Comparison of ENCODE assay signal across 1 cellular context in genomic region chr13:110454956-110455355, GRCh38.
TF ChIP-seq lines count a peak whose summit lies in the region.

No MANE protein-coding gene starts in this region.

TF ChIP-seq in WTC11, 78 proteins besides CTCF, POLR2A, EP300 and RAD21 (continued from another document):
- TF ChIP-seq, protein P1, sequence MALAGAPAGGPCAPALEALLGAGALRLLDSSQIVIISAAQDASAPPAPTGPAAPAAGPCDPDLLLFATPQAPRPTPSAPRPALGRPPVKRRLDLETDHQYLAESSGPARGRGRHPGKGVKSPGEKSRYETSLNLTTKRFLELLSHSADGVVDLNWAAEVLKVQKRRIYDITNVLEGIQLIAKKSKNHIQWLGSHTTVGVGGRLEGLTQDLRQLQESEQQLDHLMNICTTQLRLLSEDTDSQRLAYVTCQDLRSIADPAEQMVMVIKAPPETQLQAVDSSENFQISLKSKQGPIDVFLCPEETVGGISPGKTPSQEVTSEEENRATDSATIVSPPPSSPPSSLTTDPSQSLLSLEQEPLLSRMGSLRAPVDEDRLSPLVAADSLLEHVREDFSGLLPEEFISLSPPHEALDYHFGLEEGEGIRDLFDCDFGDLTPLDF (CRISPR knock-in tag; IDR thresholded peaks at IDR 0.05): no peak
- TF ChIP-seq, protein P2, sequence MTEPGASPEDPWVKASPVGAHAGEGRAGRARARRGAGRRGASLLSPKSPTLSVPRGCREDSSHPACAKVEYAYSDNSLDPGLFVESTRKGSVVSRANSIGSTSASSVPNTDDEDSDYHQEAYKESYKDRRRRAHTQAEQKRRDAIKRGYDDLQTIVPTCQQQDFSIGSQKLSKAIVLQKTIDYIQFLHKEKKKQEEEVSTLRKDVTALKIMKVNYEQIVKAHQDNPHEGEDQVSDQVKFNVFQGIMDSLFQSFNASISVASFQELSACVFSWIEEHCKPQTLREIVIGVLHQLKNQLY (CRISPR knock-in tag; IDR thresholded peaks at IDR 0.05): no peak
- TF ChIP-seq CDX4 (CRISPR knock-in tag; IDR thresholded peaks at IDR 0.05; ENCODE audit: borderline replicate concordance) (no peak), SMAD3 (CRISPR knock-in tag; IDR thresholded peaks at IDR 0.05; ENCODE audit: borderline replicate concordance) (no peak), ERG (CRISPR knock-in tag; IDR thresholded peaks at IDR 0.05) (no peak), PRRX2 (CRISPR knock-in tag; IDR thresholded peaks at IDR 0.05) (no peak), TEAD1 (CRISPR knock-in tag; IDR thresholded peaks at IDR 0.05) (no peak), NFE2L1 (CRISPR knock-in tag; IDR thresholded peaks at IDR 0.05) (no peak), GRHL2 (CRISPR knock-in tag; IDR thresholded peaks at IDR 0.05; ENCODE audit: insufficient replicate concordance, severe bottlenecking) (no peak), CBFB (CRISPR knock-in tag; IDR thresholded peaks at IDR 0.05; ENCODE audit: low read depth) (no peak), EMX1 (CRISPR knock-in tag; IDR thresholded peaks at IDR 0.05) (no peak), ZNF263 (CRISPR knock-in tag; IDR thresholded peaks at IDR 0.05; ENCODE audit: low read depth) (no peak)
- TF ChIP-seq, protein P3, sequence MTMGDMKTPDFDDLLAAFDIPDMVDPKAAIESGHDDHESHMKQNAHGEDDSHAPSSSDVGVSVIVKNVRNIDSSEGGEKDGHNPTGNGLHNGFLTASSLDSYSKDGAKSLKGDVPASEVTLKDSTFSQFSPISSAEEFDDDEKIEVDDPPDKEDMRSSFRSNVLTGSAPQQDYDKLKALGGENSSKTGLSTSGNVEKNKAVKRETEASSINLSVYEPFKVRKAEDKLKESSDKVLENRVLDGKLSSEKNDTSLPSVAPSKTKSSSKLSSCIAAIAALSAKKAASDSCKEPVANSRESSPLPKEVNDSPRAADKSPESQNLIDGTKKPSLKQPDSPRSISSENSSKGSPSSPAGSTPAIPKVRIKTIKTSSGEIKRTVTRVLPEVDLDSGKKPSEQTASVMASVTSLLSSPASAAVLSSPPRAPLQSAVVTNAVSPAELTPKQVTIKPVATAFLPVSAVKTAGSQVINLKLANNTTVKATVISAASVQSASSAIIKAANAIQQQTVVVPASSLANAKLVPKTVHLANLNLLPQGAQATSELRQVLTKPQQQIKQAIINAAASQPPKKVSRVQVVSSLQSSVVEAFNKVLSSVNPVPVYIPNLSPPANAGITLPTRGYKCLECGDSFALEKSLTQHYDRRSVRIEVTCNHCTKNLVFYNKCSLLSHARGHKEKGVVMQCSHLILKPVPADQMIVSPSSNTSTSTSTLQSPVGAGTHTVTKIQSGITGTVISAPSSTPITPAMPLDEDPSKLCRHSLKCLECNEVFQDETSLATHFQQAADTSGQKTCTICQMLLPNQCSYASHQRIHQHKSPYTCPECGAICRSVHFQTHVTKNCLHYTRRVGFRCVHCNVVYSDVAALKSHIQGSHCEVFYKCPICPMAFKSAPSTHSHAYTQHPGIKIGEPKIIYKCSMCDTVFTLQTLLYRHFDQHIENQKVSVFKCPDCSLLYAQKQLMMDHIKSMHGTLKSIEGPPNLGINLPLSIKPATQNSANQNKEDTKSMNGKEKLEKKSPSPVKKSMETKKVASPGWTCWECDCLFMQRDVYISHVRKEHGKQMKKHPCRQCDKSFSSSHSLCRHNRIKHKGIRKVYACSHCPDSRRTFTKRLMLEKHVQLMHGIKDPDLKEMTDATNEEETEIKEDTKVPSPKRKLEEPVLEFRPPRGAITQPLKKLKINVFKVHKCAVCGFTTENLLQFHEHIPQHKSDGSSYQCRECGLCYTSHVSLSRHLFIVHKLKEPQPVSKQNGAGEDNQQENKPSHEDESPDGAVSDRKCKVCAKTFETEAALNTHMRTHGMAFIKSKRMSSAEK (CRISPR knock-in tag; IDR thresholded peaks at IDR 0.05; ENCODE audit: borderline replicate concordance): no peak
- TF ChIP-seq, protein P4, sequence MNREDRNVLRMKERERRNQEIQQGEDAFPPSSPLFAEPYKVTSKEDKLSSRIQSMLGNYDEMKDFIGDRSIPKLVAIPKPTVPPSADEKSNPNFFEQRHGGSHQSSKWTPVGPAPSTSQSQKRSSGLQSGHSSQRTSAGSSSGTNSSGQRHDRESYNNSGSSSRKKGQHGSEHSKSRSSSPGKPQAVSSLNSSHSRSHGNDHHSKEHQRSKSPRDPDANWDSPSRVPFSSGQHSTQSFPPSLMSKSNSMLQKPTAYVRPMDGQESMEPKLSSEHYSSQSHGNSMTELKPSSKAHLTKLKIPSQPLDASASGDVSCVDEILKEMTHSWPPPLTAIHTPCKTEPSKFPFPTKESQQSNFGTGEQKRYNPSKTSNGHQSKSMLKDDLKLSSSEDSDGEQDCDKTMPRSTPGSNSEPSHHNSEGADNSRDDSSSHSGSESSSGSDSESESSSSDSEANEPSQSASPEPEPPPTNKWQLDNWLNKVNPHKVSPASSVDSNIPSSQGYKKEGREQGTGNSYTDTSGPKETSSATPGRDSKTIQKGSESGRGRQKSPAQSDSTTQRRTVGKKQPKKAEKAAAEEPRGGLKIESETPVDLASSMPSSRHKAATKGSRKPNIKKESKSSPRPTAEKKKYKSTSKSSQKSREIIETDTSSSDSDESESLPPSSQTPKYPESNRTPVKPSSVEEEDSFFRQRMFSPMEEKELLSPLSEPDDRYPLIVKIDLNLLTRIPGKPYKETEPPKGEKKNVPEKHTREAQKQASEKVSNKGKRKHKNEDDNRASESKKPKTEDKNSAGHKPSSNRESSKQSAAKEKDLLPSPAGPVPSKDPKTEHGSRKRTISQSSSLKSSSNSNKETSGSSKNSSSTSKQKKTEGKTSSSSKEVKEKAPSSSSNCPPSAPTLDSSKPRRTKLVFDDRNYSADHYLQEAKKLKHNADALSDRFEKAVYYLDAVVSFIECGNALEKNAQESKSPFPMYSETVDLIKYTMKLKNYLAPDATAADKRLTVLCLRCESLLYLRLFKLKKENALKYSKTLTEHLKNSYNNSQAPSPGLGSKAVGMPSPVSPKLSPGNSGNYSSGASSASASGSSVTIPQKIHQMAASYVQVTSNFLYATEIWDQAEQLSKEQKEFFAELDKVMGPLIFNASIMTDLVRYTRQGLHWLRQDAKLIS (CRISPR knock-in tag; IDR thresholded peaks at IDR 0.05; ENCODE audit: borderline replicate concordance): no peak
- TF ChIP-seq, protein P5, sequence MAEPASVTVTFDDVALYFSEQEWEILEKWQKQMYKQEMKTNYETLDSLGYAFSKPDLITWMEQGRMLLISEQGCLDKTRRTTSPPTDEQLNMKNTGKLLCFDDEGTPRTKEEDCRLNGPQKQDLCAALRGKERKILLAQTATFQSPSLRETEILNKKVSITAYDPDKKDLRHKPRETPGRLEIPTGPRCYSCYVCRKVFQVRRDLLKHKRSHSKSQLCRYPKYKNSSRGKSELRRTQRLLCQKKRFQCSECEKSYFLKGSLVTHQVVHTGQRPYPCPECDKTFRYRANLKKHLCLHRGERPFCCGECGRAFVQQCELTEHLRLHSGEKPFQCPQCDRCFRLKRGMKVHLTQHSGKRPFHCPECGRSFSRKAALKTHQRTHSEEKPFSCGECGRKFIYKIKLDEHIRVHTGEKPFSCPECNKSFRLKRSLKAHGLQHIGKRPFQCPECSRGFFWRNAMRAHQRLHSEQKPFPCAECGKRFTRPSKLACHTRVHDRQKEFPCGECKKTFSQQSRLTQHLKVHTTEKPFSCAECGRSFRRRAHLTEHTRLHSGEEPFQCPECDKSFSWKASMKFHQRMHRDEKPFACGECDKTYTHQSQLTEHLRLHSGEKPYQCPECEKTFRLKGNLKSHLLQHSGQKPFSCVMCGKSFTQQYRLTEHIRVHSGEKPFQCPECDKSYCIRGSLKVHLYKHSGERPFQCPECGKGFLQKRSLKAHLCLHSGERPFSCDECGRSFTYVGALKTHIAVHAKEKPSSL (CRISPR knock-in tag; conservative IDR thresholded peaks at IDR 0.05): no peak
